34 cellular contexts compared by ENCODE assay signal in the genomic region with DNA sequence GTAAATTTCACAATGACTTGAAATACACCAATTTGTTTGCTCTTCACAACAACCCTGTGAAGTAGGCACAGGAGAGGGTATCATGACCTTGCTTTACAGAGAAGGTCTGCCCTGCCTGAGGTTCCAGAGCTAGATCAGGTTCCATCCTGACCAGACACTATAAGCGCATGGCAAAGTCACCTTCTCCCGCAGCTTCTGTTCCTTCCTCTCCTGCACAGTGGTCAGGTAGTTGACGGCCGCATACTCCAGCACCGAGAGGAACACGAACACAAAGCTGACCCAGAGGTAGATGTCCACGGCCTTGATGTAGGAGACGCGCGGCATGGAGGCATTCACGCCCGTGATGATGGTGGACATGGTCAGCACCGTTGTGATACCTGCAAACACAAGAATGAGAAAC. TPM values are rescaled to one million over a fixed set of nuclear protein-coding genes. Genes with fewer than 3 reads are reported as not detected.
"Had no signal": no experiment of that assay in that cellular context is flagged by ENCODE, and none has a peak within 500 bp of the region (broad histone marks: within the 10 kb centered on the region; RNA-seq: fewer than 3 reads in every experiment).

No MANE protein-coding gene starts in this region.

- H3K27me3 ChIP-seq: neural progenitor cell, neutrophil, ovary, right lobe of liver, sigmoid colon, stomach, thyroid gland, tibial nerve, upper lobe of left lung, uterus had no signal

- H3K4me1 ChIP-seq: neural progenitor cell, parathyroid adenoma, psoas muscle, right lobe of liver, sigmoid colon, stomach, thyroid gland, tibial nerve, upper lobe of left lung, uterus had no signal

- H3K4me3 ChIP-seq: neural progenitor cell, ovary, psoas muscle, right lobe of liver, sigmoid colon, stomach, thoracic aorta, thyroid gland, tibial nerve, upper lobe of left lung, uterus had no signal

- H3K4me1 Mint-ChIP-seq: naive B cell; stimulated activated naive B cell treated with anti-CD40 and anti-IgM and Interleukin-4, amounts not matched to agents 10 μg/mL and 1 μg/mL and 100 μg/mL, for 72 hours had no signal

- H3K9me3 Mint-ChIP-seq: neural progenitor cell; stimulated activated naive B cell treated with anti-CD40 and anti-IgM and Interleukin-4, amounts not matched to agents 10 μg/mL and 1 μg/mL and 100 μg/mL, for 72 hours; stimulated activated naive CD8-positive, alpha-beta T cell treated with anti-CD3 and anti-CD28 coated beads, Interleukin-15, Interleukin-2, amounts not matched to agents 100 ng/mL and 50 ng/mL, for 24 hours had no signal

- H3K9me3 ChIP-seq: neutrophil, ovary, psoas muscle, right lobe of liver, sigmoid colon, stomach, thoracic aorta, thyroid gland, tibial nerve, upper lobe of left lung, uterus had no signal

- H3K36me3 ChIP-seq: neural progenitor cell, neutrophil, ovary, right lobe of liver, sigmoid colon, stomach, thoracic aorta, thyroid gland, tibial nerve, upper lobe of left lung, uterus had no signal

- H3K36me3 Mint-ChIP-seq: naive B cell; neural progenitor cell; stimulated activated naive B cell treated with anti-CD40 and anti-IgM and Interleukin-4, amounts not matched to agents 10 μg/mL and 1 μg/mL and 100 μg/mL, for 72 hours had no signal

- H3K27ac Mint-ChIP-seq: naive B cell; neural progenitor cell; progenitor cell of endocrine pancreas; stimulated activated naive B cell treated with anti-CD40 and anti-IgM and Interleukin-4, amounts not matched to agents 10 μg/mL and 1 μg/mL and 100 μg/mL, for 72 hours; stimulated activated naive CD8-positive, alpha-beta T cell treated with anti-CD3 and anti-CD28 coated beads, Interleukin-15, Interleukin-2, amounts not matched to agents 100 ng/mL and 50 ng/mL, for 24 hours had no signal

- FAIRE-seq: small intestine had no signal

- DNase-seq: naive B cell; nucleus accumbens; ovary; posterior cingulate gyrus; right cardiac atrium; right lobe of liver; sigmoid colon; small intestine; stimulated activated CD4-positive, alpha-beta T cell treated with anti-CD3 and anti-CD28 coated beads, Interleukin-15, amount 100 ng/mL, for 24 hours; stimulated activated CD4-positive, alpha-beta T cell treated with anti-CD3 and anti-CD28 coated beads, Interleukin-2, amount 100 ng/mL, for 24 hours; stimulated activated CD4-positive, alpha-beta T cell treated with anti-CD3 and anti-CD28 coated beads, Interleukin-2, amount 100 ng/mL, for 48 hours; stimulated activated CD4-positive, alpha-beta T cell treated with anti-CD3 and anti-CD28 coated beads, Interleukin-4, amount 100 ng/mL, for 24 hours; stimulated activated naive B cell treated with anti-CD40 and anti-IgM and Interleukin-4, amounts not matched to agents 10 μg/mL and 1 μg/mL and 100 μg/mL, for 72 hours; stimulated activated naive CD4-positive, alpha-beta T cell treated with Interleukin-2 at 50 U/mL for 16 hours; stomach; thyroid gland; trophoblast cell; uterus had no signal

- ATAC-seq: right lobe of liver; stimulated activated naive B cell treated with anti-CD40 and anti-IgM and Interleukin-4, amounts not matched to agents 10 μg/mL and 1 μg/mL and 100 μg/mL, for 72 hours had no signal

- H3K4me3 Mint-ChIP-seq: naive B cell; nephron; neural progenitor cell; stimulated activated naive B cell treated with anti-CD40 and anti-IgM and Interleukin-4, amounts not matched to agents 10 μg/mL and 1 μg/mL and 100 μg/mL, for 72 hours; stimulated activated naive CD8-positive, alpha-beta T cell treated with anti-CD3 and anti-CD28 coated beads, Interleukin-15, Interleukin-2, amounts not matched to agents 100 ng/mL and 50 ng/mL, for 24 hours had no signal

- H3K27me3 Mint-ChIP-seq: stimulated activated naive B cell treated with anti-CD40 and anti-IgM and Interleukin-4, amounts not matched to agents 10 μg/mL and 1 μg/mL and 100 μg/mL, for 72 hours; stimulated activated naive CD8-positive, alpha-beta T cell treated with anti-CD3 and anti-CD28 coated beads, Interleukin-15, Interleukin-2, amounts not matched to agents 100 ng/mL and 50 ng/mL, for 24 hours had no signal

RNA-seq across cellular contexts. Expression of gene GABRR1, which starts 37.0 kb away (rescaled TPM):
- total RNA-seq: myocyte, omental fat pad, ovary, progenitor cell of endocrine pancreas, renal cortical epithelial cell, right cardiac atrium, right lobe of liver, sigmoid colon, subcutaneous adipose tissue, temporal lobe, thyroid gland, tibial nerve, upper lobe of left lung, urinary bladder had no signal
